ENCODE assay signal across 1 cellular context in the genomic region with DNA sequence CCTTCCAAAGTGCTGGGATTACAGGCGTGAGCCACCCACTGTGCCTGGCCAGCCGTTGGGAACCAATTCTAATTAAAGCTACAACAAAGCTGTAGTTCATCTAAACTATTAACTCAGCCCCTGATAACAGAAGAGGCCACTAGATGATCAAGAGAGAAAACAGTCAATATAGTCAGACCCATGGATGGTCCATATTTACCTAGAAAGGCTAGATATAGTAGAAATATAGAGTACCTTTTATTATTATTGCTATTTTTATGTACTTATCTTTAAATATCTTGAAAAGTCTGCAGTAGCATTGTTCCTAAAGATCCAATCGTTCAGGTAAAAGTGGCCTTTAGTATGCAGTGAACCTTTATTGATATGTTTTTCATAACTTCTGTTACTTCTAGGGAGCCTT.
TF ChIP-seq lines count a peak whose summit lies in the region.

No MANE protein-coding gene starts in this region.

TF ChIP-seq in HepG2, 621 proteins besides CTCF, POLR2A, EP300 and RAD21:
- TF ChIP-seq ZNF567 (CRISPR knock-in tag; IDR thresholded peaks at IDR 0.05; ENCODE audit: borderline replicate concordance) = 0 out of 2 replicates have a peak, but pooled peaks have one; percentile 35
- no peak for TF ChIP-seq HOXA5 (CRISPR knock-in tag; IDR thresholded peaks at IDR 0.05)
- TF ChIP-seq HNRNPUL1 (IDR thresholded peaks at IDR 0.05; ENCODE audit: low read depth, low read length) = no peak
- TF ChIP-seq, protein P1, sequence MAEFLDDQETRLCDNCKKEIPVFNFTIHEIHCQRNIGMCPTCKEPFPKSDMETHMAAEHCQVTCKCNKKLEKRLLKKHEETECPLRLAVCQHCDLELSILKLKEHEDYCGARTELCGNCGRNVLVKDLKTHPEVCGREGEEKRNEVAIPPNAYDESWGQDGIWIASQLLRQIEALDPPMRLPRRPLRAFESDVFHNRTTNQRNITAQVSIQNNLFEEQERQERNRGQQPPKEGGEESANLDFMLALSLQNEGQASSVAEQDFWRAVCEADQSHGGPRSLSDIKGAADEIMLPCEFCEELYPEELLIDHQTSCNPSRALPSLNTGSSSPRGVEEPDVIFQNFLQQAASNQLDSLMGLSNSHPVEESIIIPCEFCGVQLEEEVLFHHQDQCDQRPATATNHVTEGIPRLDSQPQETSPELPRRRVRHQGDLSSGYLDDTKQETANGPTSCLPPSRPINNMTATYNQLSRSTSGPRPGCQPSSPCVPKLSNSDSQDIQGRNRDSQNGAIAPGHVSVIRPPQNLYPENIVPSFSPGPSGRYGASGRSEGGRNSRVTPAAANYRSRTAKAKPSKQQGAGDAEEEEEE (CRISPR knock-in tag; IDR thresholded peaks at IDR 0.05; ENCODE audit: borderline replicate concordance) = no peak
TF ChIP-seq in HepG2: peak in this region for 1.
